9 cellular contexts compared by ENCODE assay signal in genomic region chr2:168002021-168002553, GRCh38.
DNase-seq lines count a peak whose midpoint lies in the region; ATAC-seq, FAIRE-seq and TF ChIP-seq lines count a peak whose summit lies in the region.
"Had no signal": no experiment of that assay in that cellular context is flagged by ENCODE, and none has a peak within 500 bp of the region (broad histone marks: within the 10 kb centered on the region; RNA-seq: fewer than 3 reads in every experiment).

No MANE protein-coding gene starts in this region.

- intact Hi-C loops in IMR-90 (cut with micrococcal nuclease), result no loop called here

- FAIRE-seq in bronchial epithelial cell (lab: Jason Lieb, UNC), result no peak

- no TSS peak for BruUV-seq in IMR-90 (replicated peaks; lab: Mats Ljungman, UMichigan)

- H2AFZ ChIP-seq in IMR-90 (replicated peaks; ENCODE audit: low read length, poor library complexity), result no peak overlapping the region

- H3K36me3 ChIP-seq in IMR-90 (ENCODE audit: control insufficient read depth, insufficient read depth, low read length) (peaks cover 4% of the 10 kb centered on the region; the same call in 1 of the 2 replicates), bronchial epithelial cell (ENCODE audit: control insufficient read depth, insufficient read depth, low read length) (no peaks in the 10 kb centered on the region)

- dilution Hi-C loops in IMR-90 (cut with HindIII; ENCODE audit: low sequenced_read_pairs, unreplicated experiment), result no loop called here

- H4K8ac ChIP-seq in IMR-90 (ENCODE audit: low read depth in 2 of 2, low read length in 2 of 2), result no peak overlapping the region

- H3K18ac ChIP-seq in IMR-90 (ENCODE audit: low read depth, low read length), result no peak overlapping the region

- H3K27me3 Mint-ChIP-seq in activated T-cell treated with anti-CD3 and anti-CD28 coated beads, Interleukin-2, amount 50 U/mL, for 72 hours (ENCODE audit: low read depth), result no peaks in the 10 kb centered on the region

- peaks cover 2% of the 10 kb centered on the region; the same call in 1 of the 2 replicates for H3K9me1 ChIP-seq in IMR-90 (ENCODE audit: insufficient read depth, low read length)

- no peak overlapping the region for H3K14ac ChIP-seq in IMR-90 (replicated peaks; ENCODE audit: low read depth, low read length)

- H3K27ac Mint-ChIP-seq in activated T-cell treated with anti-CD3 and anti-CD28 coated beads, Interleukin-2, amount 50 U/mL, for 72 hours, result peak overlapping the region; percentile 21

- no peak overlapping the region for H4K5ac ChIP-seq in IMR-90 (ENCODE audit: low read depth, low read length)

- H3K36me3 Mint-ChIP-seq in activated T-cell treated with anti-CD3 and anti-CD28 coated beads, Interleukin-2, amount 50 U/mL, for 72 hours (ENCODE audit: insufficient read depth in 2 of 2), result peaks cover 4 to 6% of the 10 kb centered on the region in 2 donors

- H3K4me3 Mint-ChIP-seq in activated T-cell treated with anti-CD3 and anti-CD28 coated beads, Interleukin-2, amount 50 U/mL, for 72 hours, result peak overlapping the region; percentile 16 to 22

- no peak overlapping the region for H3K9ac ChIP-seq in IMR-90 (ENCODE audit: low read depth, low read length)

- CTCF ChIA-PET in IMR-90 (lab: Yijun Ruan, JAX), result no interaction called here

- DNase-seq in activated T-cell treated with anti-CD3 and anti-CD28 coated beads, Interleukin-2, amount 50 U/mL, for 72 hours, result peak in 1 of 2 donors; percentile 3
- DNase-seq in activated T-cell treated with anti-CD3 and anti-CD28 coated beads, Interleukin-2, amount 50 U/mL, for 48 hours, result no peak
- DNase-seq in IMR-90, result peak; percentile 59
- DNase-seq in bronchial epithelial cell (ENCODE audit: low read depth), result peak; percentile 52
- DNase-seq in stimulated activated naive CD8-positive, alpha-beta T cell treated with anti-CD3 and anti-CD28 coated beads, Interleukin-15, Interleukin-2, amounts not matched to agents 100 U/mL and 50 U/mL, for 24 hours, result no peak
- no peak for DNase-seq in 8988T
- no peak for DNase-seq in activated CD8-positive, alpha-beta memory T cell treated with anti-CD3 and anti-CD28 coated beads, Interleukin-2, amount 50 U/mL, for 4 hours

- no peaks in the 10 kb centered on the region for H3K9me3 Mint-ChIP-seq in activated T-cell treated with anti-CD3 and anti-CD28 coated beads, Interleukin-2, amount 50 U/mL, for 72 hours

- no peak overlapping the region for H2BK15ac ChIP-seq in IMR-90 (ENCODE audit: low read depth, low read length)

- in situ Hi-C loops in IMR-90 (cut with MboI; ENCODE audit: low sequenced_read_pairs), result no loop called here

- no peak overlapping the region for H2BK120ac ChIP-seq in IMR-90 (ENCODE audit: low read depth, low read length)

- H2AK5ac ChIP-seq in IMR-90 (ENCODE audit: low read depth, low read length), result no peak overlapping the region

- no peak overlapping the region for H3K4me2 ChIP-seq in IMR-90 (ENCODE audit: low read depth, low read length)

- H2BK5ac ChIP-seq in IMR-90 (ENCODE audit: low read depth, low read length, poor library complexity, severe bottlenecking), result peak overlapping the region; percentile 17

- no peak overlapping the region for H2BK20ac ChIP-seq in IMR-90 (ENCODE audit: low read depth, low read length)

- no peak overlapping the region for H3K4me3 ChIP-seq in IMR-90 (ENCODE audit: insufficient read depth, low read depth, low read length)
- H3K4me3 ChIP-seq in bronchial epithelial cell (ENCODE audit: low read depth, low read length), result no peak overlapping the region
- H3K4me3 ChIP-seq: lung had no signal

- H2AK9ac ChIP-seq in IMR-90 (replicated peaks; ENCODE audit: low read depth, low read length, poor library complexity), result no peak overlapping the region

- no peak for TF ChIP-seq POLR2A in IMR-90 (IDR thresholded peaks at IDR 0.05; ENCODE audit: low read depth, low read length)

- H3K79me1 ChIP-seq in IMR-90 (ENCODE audit: low read depth in 1 of 2, low read length in 2 of 2), result peaks cover 0 to 8% of the 10 kb centered on the region in 2 experiments; a peak in 2 of 4 replicates

- ATAC-seq in activated T-cell treated with anti-CD3 and anti-CD28 coated beads, Interleukin-2, amount 50 U/mL, for 72 hours (replicated peaks in 1 of 2), result peak; percentile 86 to 90
- ATAC-seq in IMR-90 (ENCODE audit: low read depth), result peak; percentile 64; the same call in 1 of the 2 replicates
- ATAC-seq in stimulated activated naive CD8-positive, alpha-beta T cell treated with anti-CD3 and anti-CD28 coated beads, Interleukin-15, Interleukin-2, amounts not matched to agents 100 U/mL and 50 U/mL, for 24 hours, result peak; percentile 61
- ATAC-seq in GM21526 (IDR thresholded peaks at IDR 0.05; ENCODE audit: low FRiP score, unreplicated experiment), result no peak

- POLR2A ChIA-PET in IMR-90 (lab: Charles Lee; ENCODE audit: unreplicated experiment), result no interaction called here

- H3K27me3 ChIP-seq in IMR-90 (ENCODE audit: control insufficient read depth, insufficient read depth, low read length) (no peaks in the 10 kb centered on the region), bronchial epithelial cell (ENCODE audit: control insufficient read depth, insufficient read depth, low read length) (no peaks in the 10 kb centered on the region)

- no peak for TF ChIP-seq RAD21 in IMR-90 (IDR thresholded peaks at IDR 0.05; ENCODE audit: low read length)

- WGBS in IMR-90 (ENCODE audit: extremely low coverage in 2 of 2, insufficient read length in 1 of 2), 2 experiments, result no CpG with 5 or more reads among the region's 2 CpGs

- no peaks in the 10 kb centered on the region for H3K9me3 ChIP-seq in IMR-90 (ENCODE audit: control insufficient read depth, insufficient read depth, low read length)

- H3K27ac ChIP-seq in IMR-90 (ENCODE audit: insufficient read depth, low read length), result peak overlapping the region; percentile 9; the same call in 1 of the 2 replicates

- no peak overlapping the region for H3K4ac ChIP-seq in IMR-90 (ENCODE audit: low read depth, low read length)

- H3K4me1 Mint-ChIP-seq in activated T-cell treated with anti-CD3 and anti-CD28 coated beads, Interleukin-2, amount 50 U/mL, for 72 hours (ENCODE audit: low read depth), result peaks cover 18% of the 10 kb centered on the region

- no peak overlapping the region for H4K91ac ChIP-seq in IMR-90 (ENCODE audit: insufficient read depth, low read depth, low read length)

- H3K4me1 ChIP-seq in IMR-90 (ENCODE audit: control insufficient read depth, insufficient read depth, low read length), result peaks cover 4% of the 10 kb centered on the region

- no peaks in the 10 kb centered on the region for H4K20me1 ChIP-seq in IMR-90 (ENCODE audit: insufficient read depth, low read length)

- H3K56ac ChIP-seq in IMR-90 (ENCODE audit: extremely low read depth, insufficient read depth, low read length), result no peak overlapping the region

- TF ChIP-seq CTCF in IMR-90 (conservative IDR thresholded peaks at IDR 0.05; ENCODE audit: low read depth, low read length), result no peak
- no peak for TF ChIP-seq CTCF in bronchial epithelial cell (IDR thresholded peaks at IDR 0.05; ENCODE audit: insufficient read depth, low read length, severe bottlenecking)

- H3K23ac ChIP-seq in IMR-90 (ENCODE audit: low read depth, low read length), result no peak overlapping the region

TF ChIP-seq in IMR-90, 13 proteins besides CTCF, POLR2A, EP300 and RAD21:
- TF ChIP-seq USF2 (IDR thresholded peaks at IDR 0.05; ENCODE audit: low read depth, low read length) (peak; percentile 67), FOS (IDR thresholded peaks at IDR 0.05; ENCODE audit: low read depth, low read length) (peak; percentile 16; the same call in 1 of the 2 replicates), CEBPB (IDR thresholded peaks at IDR 0.05; ENCODE audit: low read depth, low read length) (no peak), BHLHE40 (IDR thresholded peaks at IDR 0.05; ENCODE audit: low read depth, low read length) (peak; percentile 43; the same call in 1 of the 2 replicates), ELK1 (IDR thresholded peaks at IDR 0.05; ENCODE audit: borderline replicate concordance, low read depth, low read length) (no peak)

Comparison
In these comparisons a context has a peak if more than half of its experiments do, and no peak if none do; other contexts are left out.
1. DNase-seq: peak in IMR-90 (single experiment) and bronchial epithelial cell (single experiment); none in activated T-cell treated with anti-CD3 and anti-CD28 coated beads, Interleukin-2, amount 50 U/mL, for 48 hours (0 of 2), stimulated activated naive CD8-positive, alpha-beta T cell treated with anti-CD3 and anti-CD28 coated beads, Interleukin-15, Interleukin-2, amounts not matched to agents 100 U/mL and 50 U/mL, for 24 hours (single experiment), 8988T (single experiment) and activated CD8-positive, alpha-beta memory T cell treated with anti-CD3 and anti-CD28 coated beads, Interleukin-2, amount 50 U/mL, for 4 hours (single experiment).